24 cellular contexts compared by ENCODE assay signal in the genomic region with DNA sequence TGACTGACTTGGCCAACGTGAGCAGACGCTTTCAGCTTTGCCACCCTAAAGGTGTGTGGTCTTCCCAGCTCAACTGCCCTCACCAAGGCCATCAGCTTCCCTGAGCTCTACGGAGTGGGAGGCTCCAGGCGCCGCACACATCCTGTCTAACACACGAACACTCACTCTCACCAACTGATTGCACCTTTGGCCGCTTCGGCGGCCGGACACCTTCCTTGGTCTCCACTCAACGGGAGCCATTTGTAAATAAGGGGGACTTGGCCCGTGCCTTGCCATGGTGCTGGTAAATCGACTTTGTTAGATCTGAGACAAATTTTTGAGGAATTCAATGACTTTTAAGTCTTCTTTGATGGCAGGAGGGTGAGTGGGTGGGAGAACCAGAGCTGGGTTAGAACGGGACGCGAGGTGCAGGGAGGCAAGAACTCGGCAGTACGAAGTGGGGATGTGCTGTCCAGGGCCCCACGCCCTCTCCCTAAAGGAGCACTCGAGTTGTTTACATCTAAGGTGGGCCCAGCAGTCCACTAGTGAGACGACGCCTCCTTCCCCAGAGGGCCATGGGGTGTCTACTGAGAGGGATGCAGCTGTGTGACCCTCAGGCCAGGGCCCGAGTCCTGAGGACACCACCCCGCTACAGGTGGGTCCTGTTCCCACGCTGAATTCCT. TPM values are rescaled to one million over a fixed set of nuclear protein-coding genes. Genes with fewer than 3 reads are reported as not detected.
A peak's percentile ranks its signal among the peaks of the same experiment; 100 is the strongest.
DNase-seq lines count a peak whose midpoint lies in the region; ATAC-seq, FAIRE-seq and TF ChIP-seq lines count a peak whose summit lies in the region.
"Had no signal": no experiment of that assay in that cellular context is flagged by ENCODE, and none has a peak within 500 bp of the region (broad histone marks: within the 10 kb centered on the region; RNA-seq: fewer than 3 reads in every experiment).

No MANE protein-coding gene starts in this region.

- TF ChIP-seq EP300 in HepG2 (IDR thresholded peaks at IDR 0.05; ENCODE audit: low read depth in 2 of 2, low read length in 2 of 2) (no peak), HepG2 (CRISPR knock-in tag; IDR thresholded peaks at IDR 0.05; ENCODE audit: borderline replicate concordance) (no peak)

- H3K4me1 ChIP-seq in right lobe of liver = peaks cover 0 to 22% (median 6%) of the 10 kb centered on the region in 4 donors
- no peaks in the 10 kb centered on the region for H3K4me1 ChIP-seq in HepG2 (ENCODE audit: insufficient read depth, low read length)
- H3K4me1 ChIP-seq in right cardiac atrium (ENCODE audit: control insufficient read depth, insufficient read depth, low read length) = no peaks in the 10 kb centered on the region
- peaks cover 8% of the 10 kb centered on the region for H3K4me1 ChIP-seq in prostate gland (replicated peaks)
- H3K4me1 ChIP-seq: A549, parathyroid adenoma, SJSA1 had no signal

- DNase-seq in right lobe of liver = peak in 2 of 3 donors; percentile 12 to 52
- DNase-seq in HepG2 (ENCODE audit: low spot score) = no peak
- DNase-seq in right cardiac atrium = peak; percentile 7 to 51 (median 35)
- no peak for DNase-seq in prostate gland (ENCODE audit: low spot score)
- DNase-seq in stimulated activated naive CD4-positive, alpha-beta T cell treated with Interleukin-2 at 50 U/mL for 16 hours (lab: John Stamatoyannopoulos, UW) = no peak
- DNase-seq in NCI-H510A (lab: John Stamatoyannopoulos, UW) = no peak
- no peak for DNase-seq in cerebellar nuclear complex (lab: John Stamatoyannopoulos, UW)
- DNase-seq in H4 (ENCODE audit: low spot score) = no peak
- DNase-seq: activated CD4-positive, alpha-beta T cell treated with anti-CD3 and anti-CD28 coated beads for 4 hours; activated naive CD4-positive, alpha-beta T cell; activated T-cell treated with anti-CD3 and anti-CD28 coated beads, Interleukin-2, amount 50 U/mL, for 4 hours; amygdala; foreskin fibroblast; Kasumi-1; naive B cell; NCI-H1092; NCI-H345; stimulated activated naive B cell treated with anti-CD40 and anti-IgM and Interleukin-4, amounts not matched to agents 10 μg/mL and 1 μg/mL and 100 μg/mL, for 72 hours had no signal

- no peak overlapping the region for H3K9ac ChIP-seq in HepG2 (ENCODE audit: insufficient read depth, low read depth, low read length)
- H3K9ac ChIP-seq: parathyroid adenoma had no signal

- no peak for TF ChIP-seq RAD21 in HepG2 (CRISPR knock-in tag; IDR thresholded peaks at IDR 0.05)

- intact Hi-C loops in right lobe of liver (cut with DNase I) (no loop called here), HepG2 (cut with micrococcal nuclease; ENCODE audit: unreplicated experiment) (no loop called here), right cardiac atrium (cut with DNase I) (no loop called here), prostate gland (cut with DNase I) (no loop called here)

- no peak for FAIRE-seq in HepG2 (lab: Jason Lieb, UNC)
- FAIRE-seq: A549, GM12892 had no signal

- no peak for TF ChIP-seq CTCF in right lobe of liver (IDR thresholded peaks at IDR 0.05)
- TF ChIP-seq CTCF in HepG2 (CRISPR knock-in tag; IDR thresholded peaks at IDR 0.05) = no peak
- TF ChIP-seq CTCF in prostate gland (IDR thresholded peaks at IDR 0.05) = no peak

- H3K9me3 ChIP-seq in right lobe of liver = no peaks in the 10 kb centered on the region
- peaks cover 11% of the 10 kb centered on the region for H3K9me3 ChIP-seq in HepG2 (ENCODE audit: low read length)
- H3K9me3 ChIP-seq in right cardiac atrium (ENCODE audit: control insufficient read depth, low read length) = no peaks in the 10 kb centered on the region
- H3K9me3 ChIP-seq in prostate gland = no peaks in the 10 kb centered on the region
- H3K9me3 ChIP-seq: A549, SJSA1, tibial artery had no signal

- H3K27ac ChIP-seq in right lobe of liver = peak overlapping the region in 2 of 3 donors; percentile 12 to 67
- no peak overlapping the region for H3K27ac ChIP-seq in HepG2 (ENCODE audit: extremely low read length, insufficient read depth, low read length)
- H3K27ac ChIP-seq in right cardiac atrium (ENCODE audit: low read length) = no peak overlapping the region
- peak overlapping the region; percentile 90 to 92 for H3K27ac ChIP-seq in prostate gland
- H3K27ac ChIP-seq: A549, parathyroid adenoma, SJSA1, tibial artery had no signal

- H3K36me3 ChIP-seq in right lobe of liver (no peaks in the 10 kb centered on the region), HepG2 (replicated peaks in 1 of 2; ENCODE audit: control insufficient read depth in 1 of 2, insufficient read depth in 2 of 2, low read length in 2 of 2) (no peaks in the 10 kb centered on the region), prostate gland (no peaks in the 10 kb centered on the region)

- WGBS in right lobe of liver (ENCODE audit: insufficient coverage, low coverage, low lambda C conversion rate, missing lambda C conversion rate) = 91% methylated on average over 7 of the region's 25 CpGs
- 63% methylated on average over 14 of the region's 25 CpGs for WGBS in HepG2 (ENCODE audit: low lambda C conversion rate)
- 97% methylated on average over 25 of the region's 25 CpGs for WGBS in right cardiac atrium
- 95% methylated on average over 25 of the region's 25 CpGs for whole genome bisulfite sequencing in prostate gland

- POLR2A ChIA-PET in HepG2 (lab: Yijun Ruan, JAX) = no interaction called here

- H4K20me1 ChIP-seq in HepG2 (ENCODE audit: insufficient read depth, low read length) = no peaks in the 10 kb centered on the region

- no TSS peak for BruUV-seq in HepG2 (replicated peaks; lab: Mats Ljungman, UMichigan)

- H3K4me3 ChIP-seq in right lobe of liver (no peak overlapping the region), HepG2 (replicated peaks in 1 of 3; ENCODE audit: insufficient read depth in 1 of 3, low read depth in 2 of 3, low read length in 3 of 3) (no peak overlapping the region), right cardiac atrium (ENCODE audit: low read length) (no peak overlapping the region), prostate gland (no peak overlapping the region)
- H3K4me3 ChIP-seq: A549, SJSA1, skin epidermis, tibial artery had no signal

- in situ Hi-C loops in HepG2 (cut with HindIII; ENCODE audit: extremely low pct_ligation_motif_present, low pct_unique_long_range_greater_than_20kb) = no loop called here

- H3K79me2 ChIP-seq in HepG2 (ENCODE audit: insufficient read depth, low read length) = no peaks in the 10 kb centered on the region
- H3K79me2 ChIP-seq: parathyroid adenoma had no signal

- no peak overlapping the region for H2AFZ ChIP-seq in HepG2 (ENCODE audit: low read length)
- H2AFZ ChIP-seq: parathyroid adenoma had no signal

- H3K4me2 ChIP-seq in HepG2 (ENCODE audit: low read depth, low read length) = no peak overlapping the region
- H3K4me2 ChIP-seq: A549 had no signal

- H3K27me3 ChIP-seq in right lobe of liver = no peaks in the 10 kb centered on the region
- peaks cover 11 to 40% of the 10 kb centered on the region in 2 experiments for H3K27me3 ChIP-seq in HepG2 (ENCODE audit: control insufficient read depth in 1 of 2, insufficient read depth in 2 of 2, low read length in 2 of 2)
- H3K27me3 ChIP-seq in right cardiac atrium (ENCODE audit: control insufficient read depth, insufficient read depth) = no peaks in the 10 kb centered on the region
- H3K27me3 ChIP-seq in prostate gland (replicated peaks; ENCODE audit: insufficient read depth) = no peaks in the 10 kb centered on the region
- H3K27me3 ChIP-seq: SJSA1, tibial artery had no signal

- CTCF ChIA-PET in HepG2 (lab: Yijun Ruan, JAX; ENCODE audit: low intra/inter-chr PET ratio, low total read pairs) = no interaction called here

- TF ChIP-seq POLR2A in right lobe of liver (IDR thresholded peaks at IDR 0.05) (no peak), HepG2 (IDR thresholded peaks at IDR 0.05; ENCODE audit: insufficient read depth in 1 of 2, low read depth in 2 of 2, low read length in 2 of 2) (no peak), prostate gland (IDR thresholded peaks at IDR 0.05) (no peak)

- no peak for ATAC-seq in right lobe of liver
- no peak for ATAC-seq in HepG2
- no peak for ATAC-seq in right cardiac atrium
- ATAC-seq: activated T-cell treated with anti-CD3 and anti-CD28 coated beads, Interleukin-2, amount 50 U/mL, for 4 hours; stimulated activated naive B cell treated with anti-CD40 and anti-IgM and Interleukin-4, amounts not matched to agents 10 μg/mL and 1 μg/mL and 100 μg/mL, for 72 hours had no signal

TF ChIP-seq in HepG2, 621 proteins besides CTCF, POLR2A, EP300 and RAD21:
- TF ChIP-seq ZNF841 (CRISPR knock-in tag; IDR thresholded peaks at IDR 0.05; ENCODE audit: borderline replicate concordance) (no peak), ZNF773 (CRISPR knock-in tag; IDR thresholded peaks at IDR 0.05; ENCODE audit: borderline replicate concordance) (no peak), SIN3B (IDR thresholded peaks at IDR 0.05; ENCODE audit: low read length) (no peak)

RNA-seq across cellular contexts. Expression of gene C13orf46, which starts 4.4 kb away (rescaled TPM):
- total RNA-seq in right lobe of liver (1 to 10 TPM in 2 of 6 experiments, under 1 TPM in 4; 0.04 to 1.1 (median 0.60) TPM), HepG2 (2016; rRNA removed; fragmentation: Illumina TruSeq; extraction: Trizol) (not detected in 2 replicates), right cardiac atrium (under 1 TPM; 0.21 to 0.76 (median 0.38) TPM), prostate gland (1 to 10 TPM; 8.0 to 9.9 TPM)
- not detected in 2 replicates for total RNA-seq in HepG2 (2016; cell fraction: cytosol; rRNA removed; fragmentation: Illumina TruSeq; extraction: Trizol; ENCODE audit: low read depth)
- total RNA-seq in HepG2 (2016; cell fraction: insoluble cytoplasmic fraction; rRNA removed; fragmentation: Illumina TruSeq; extraction: Trizol) = not detected in 2 replicates
- not detected in 2 replicates for total RNA-seq in HepG2 (2016; cell fraction: membrane; rRNA removed; fragmentation: Illumina TruSeq; extraction: Trizol)
- not detected in 2 replicates for total RNA-seq in HepG2 (2016; cell fraction: nucleus; rRNA removed; fragmentation: Illumina TruSeq; extraction: Trizol)
- polyA plus RNA-seq in HepG2 (2011; rRNA removed) (0.01 TPM in 1 of 2 replicates, not detected in the other), right cardiac atrium (0.20 TPM)
- not detected in 2 replicates for polyA plus RNA-seq in HepG2 (2011; cell fraction: cytosol; rRNA removed)
- 0.03 TPM in 1 of 2 replicates, not detected in the other for polyA plus RNA-seq in HepG2 (2011; cell fraction: nucleus; rRNA removed)
- not detected in 2 replicates for polyA plus RNA-seq in HepG2 (2012)
- not detected in 2 replicates for polyA plus RNA-seq in HepG2 (2016; cell fraction: cytosol; fragmentation: Illumina TruSeq; extraction: Trizol; ENCODE audit: low read depth)
- not detected in 2 replicates for polyA plus RNA-seq in HepG2 (2016; cell fraction: insoluble cytoplasmic fraction; fragmentation: Illumina TruSeq; extraction: Trizol; ENCODE audit: low read depth)
- polyA plus RNA-seq in HepG2 (2016; cell fraction: membrane; fragmentation: Illumina TruSeq; extraction: Trizol; ENCODE audit: low read depth) = not detected in 2 replicates
- not detected in 2 replicates for polyA plus RNA-seq in HepG2 (2016; cell fraction: nucleus; fragmentation: Illumina TruSeq; extraction: Trizol; ENCODE audit: insufficient read depth, low read depth)
- polyA minus RNA-seq in HepG2 (2011; rRNA and poly(A)+ RNA removed; ENCODE audit: low replicate concordance) = 1.9 TPM in 1 of 2 replicates, not detected in the other
- not detected in 2 replicates for polyA minus RNA-seq in HepG2 (2011; cell fraction: cytosol; rRNA and poly(A)+ RNA removed)
- 0.13 TPM in 1 of 2 replicates, not detected in the other for polyA minus RNA-seq in HepG2 (2011; cell fraction: nucleus; rRNA and poly(A)+ RNA removed)
- total RNA-seq in H4 (2014; rRNA removed; shearing (Covaris generic)) = not detected in 2 replicates
- total RNA-seq: SJSA1 had no signal

Comparison
In these comparisons a context has a peak if more than half of its experiments do, and no peak if none do; other contexts are left out.
1. DNase-seq: peak in right lobe of liver (2 of 3) and right cardiac atrium (3 of 3); none in HepG2 (single experiment), prostate gland (single experiment), stimulated activated naive CD4-positive, alpha-beta T cell treated with Interleukin-2 at 50 U/mL for 16 hours (single experiment), NCI-H510A (single experiment), cerebellar nuclear complex (0 of 2) and H4 (single experiment).
2. H3K27ac ChIP-seq: peak in right lobe of liver (2 of 3) and prostate gland (2 of 2); none in HepG2 (single experiment) and right cardiac atrium (single experiment).